8 cellular contexts compared by ENCODE assay signal in the genomic region with DNA sequence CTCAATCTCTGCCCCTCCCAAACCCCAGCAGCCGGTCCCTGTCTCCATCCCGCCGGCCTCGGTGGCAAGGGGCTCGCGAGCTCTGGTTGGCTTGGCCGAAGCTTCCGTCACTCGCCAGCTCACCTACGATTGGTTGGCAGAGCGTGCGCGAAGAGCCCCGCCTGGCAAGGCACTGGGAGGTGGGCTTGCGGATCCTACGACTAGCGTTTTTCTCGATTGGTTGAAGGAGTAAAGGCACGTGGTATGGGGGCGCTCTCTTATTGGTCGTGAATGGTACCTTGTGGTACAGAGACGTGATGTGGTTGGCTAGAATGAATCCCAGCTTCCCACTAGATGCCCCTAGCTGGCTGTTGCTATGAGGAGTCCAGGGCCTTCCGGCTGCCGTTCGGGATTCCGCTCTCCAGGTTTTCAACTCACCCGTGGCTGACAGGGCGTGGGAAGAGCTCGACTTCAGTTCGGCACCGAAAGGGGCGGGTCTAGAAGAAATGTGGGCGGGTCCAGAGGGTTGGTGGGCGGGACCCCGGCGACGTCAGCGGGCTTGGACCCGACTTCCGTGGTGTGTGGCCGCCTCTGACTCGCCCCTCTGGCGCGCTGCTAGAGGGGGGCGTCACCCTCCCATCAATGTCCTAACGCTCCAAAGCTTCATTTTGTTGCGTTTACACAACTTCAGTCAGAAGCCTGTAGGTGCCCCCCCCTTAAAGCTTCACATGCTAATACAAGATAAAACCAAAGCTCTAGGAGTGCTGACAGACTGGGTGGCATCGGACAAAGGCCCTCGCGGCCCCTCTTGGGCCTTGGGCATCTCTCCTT. TPM values are rescaled to one million over a fixed set of nuclear protein-coding genes. Genes with fewer than 3 reads are reported as not detected.
DNase-seq lines count a peak whose midpoint lies in the region; ATAC-seq and TF ChIP-seq lines count a peak whose summit lies in the region.

No MANE protein-coding gene starts in this region.

- no peak overlapping the region for H2BK12ac ChIP-seq in neuronal stem cell (ENCODE audit: low read length)

- DNase-seq in GM04504 (ENCODE audit: low read depth) (peak; percentile 100), NB4 (ENCODE audit: low read depth) (peak; percentile 100), SK-N-DZ (ENCODE audit: low spot score) (peak; percentile 100), neuronal stem cell (ENCODE audit: low spot score) (peak; percentile 100)
- DNase-seq in activated naive CD4-positive, alpha-beta T cell treated with anti-CD3 and anti-CD28 coated beads, Interleukin-2, amount 50 U/mL, for 16 hours = peak; percentile 97

- TF ChIP-seq EP300 in gastroesophageal sphincter (IDR thresholded peaks at IDR 0.05) = no peak

- peak overlapping the region; percentile 98 to 100 (median 100) for H3K27ac ChIP-seq in gastroesophageal sphincter
- peak overlapping the region; percentile 98 for H3K27ac ChIP-seq in neuronal stem cell (replicated peaks; ENCODE audit: low read length)
- H3K27ac ChIP-seq in subcutaneous abdominal adipose tissue (ENCODE audit: low read depth, low read length) = peak overlapping the region; percentile 95

- H2AFZ ChIP-seq in neuronal stem cell (ENCODE audit: low read length) = peak overlapping the region; percentile 87

- no peaks in the 10 kb centered on the region for H3K36me3 ChIP-seq in gastroesophageal sphincter
- peaks cover 1 to 20% of the 10 kb centered on the region in 2 donors for H3K36me3 ChIP-seq in neuronal stem cell (replicated peaks in 1 of 2; ENCODE audit: control insufficient read depth in 2 of 2, insufficient read depth in 2 of 2, low read length in 2 of 2)
- peaks cover 0 to 4% (median 0%) of the 10 kb centered on the region in 5 donors for H3K36me3 ChIP-seq in subcutaneous abdominal adipose tissue (ENCODE audit: control insufficient read depth in 5 of 5, insufficient read depth in 5 of 5, low read length in 5 of 5)

- peak overlapping the region; percentile 75 for H3K4me2 ChIP-seq in neuronal stem cell (ENCODE audit: insufficient read depth, low read length, poor library complexity, severe bottlenecking)

- no peaks in the 10 kb centered on the region for H3K27me3 ChIP-seq in gastroesophageal sphincter
- no peaks in the 10 kb centered on the region for H3K27me3 ChIP-seq in neuronal stem cell (ENCODE audit: control insufficient read depth in 3 of 3, insufficient read depth in 3 of 3, low read depth in 1 of 3, low read length in 3 of 3)
- H3K27me3 ChIP-seq in subcutaneous abdominal adipose tissue (ENCODE audit: control insufficient read depth in 5 of 5, insufficient read depth in 4 of 5, low read length in 5 of 5) = peaks cover 0 to 4% (median 0%) of the 10 kb centered on the region in 5 donors

- H3K9me3 ChIP-seq in gastroesophageal sphincter = no peaks in the 10 kb centered on the region
- no peaks in the 10 kb centered on the region for H3K9me3 ChIP-seq in neuronal stem cell (replicated peaks in 1 of 2; ENCODE audit: control insufficient read depth in 2 of 2, insufficient read depth in 1 of 2, low read depth in 1 of 2, low read length in 2 of 2)
- no peaks in the 10 kb centered on the region for H3K9me3 ChIP-seq in subcutaneous abdominal adipose tissue (ENCODE audit: control insufficient read depth in 5 of 5, low read length in 5 of 5)

- peak overlapping the region; percentile 99 for H2BK5ac ChIP-seq in neuronal stem cell (ENCODE audit: low read length)

- peak; percentile 83 for TF ChIP-seq POLR2A in NB4 (IDR thresholded peaks at IDR 0.05; ENCODE audit: extremely low read depth, insufficient read length)
- TF ChIP-seq POLR2A in gastroesophageal sphincter (IDR thresholded peaks at IDR 0.05) = peak in 1 of 2 donors; percentile 38

- no peak overlapping the region for H4K91ac ChIP-seq in neuronal stem cell (ENCODE audit: low read depth, low read length, poor library complexity)

- peak overlapping the region; percentile 63 for H3K14ac ChIP-seq in neuronal stem cell (ENCODE audit: low read length)

- WGBS in gastroesophageal sphincter (ENCODE audit: low coverage in 1 of 2), 2 donors = 0% methylated on average over 3 to 7 of the region's 50 CpGs
- WGBS in neuronal stem cell (ENCODE audit: extremely low coverage in 2 of 2, insufficient read length in 2 of 2, insufficient replicate concordance in 1 of 2), 2 donors = no CpG with 5 or more reads among the region's 50 CpGs

- H3K23ac ChIP-seq in neuronal stem cell (ENCODE audit: low read depth, low read length, poor library complexity) = peak overlapping the region; percentile 77

- peak overlapping the region; percentile 31 for H2BK15ac ChIP-seq in neuronal stem cell (ENCODE audit: low read length)

- H3K9ac ChIP-seq in neuronal stem cell (ENCODE audit: low read depth, low read length, poor library complexity) = peak overlapping the region; percentile 79
- peak overlapping the region; percentile 84 to 97 (median 88) for H3K9ac ChIP-seq in subcutaneous abdominal adipose tissue (ENCODE audit: low read length in 5 of 5)

- TF ChIP-seq CTCF in NB4 (IDR thresholded peaks at IDR 0.05; ENCODE audit: low read depth, low read length) (no peak), gastroesophageal sphincter (IDR thresholded peaks at IDR 0.05) (no peak)

- H2AK5ac ChIP-seq in neuronal stem cell (ENCODE audit: low read depth, low read length) = peak overlapping the region; percentile 47

- peak overlapping the region; percentile 86 for H3K4me3 ChIP-seq in NB4 (ENCODE audit: low read depth, low read length)
- peak overlapping the region; percentile 79 to 88 for H3K4me3 ChIP-seq in gastroesophageal sphincter
- H3K4me3 ChIP-seq in neuronal stem cell (ENCODE audit: low read length in 2 of 2) = peak overlapping the region; percentile 75 to 88
- peak overlapping the region; percentile 63 to 98 (median 94) for H3K4me3 ChIP-seq in subcutaneous abdominal adipose tissue (ENCODE audit: low read depth in 1 of 5, low read length in 5 of 5)

- H3K4me1 ChIP-seq in gastroesophageal sphincter = peaks cover 0 to 60% (median 2%) of the 10 kb centered on the region in 3 donors
- H3K4me1 ChIP-seq in neuronal stem cell (ENCODE audit: control insufficient read depth in 2 of 2, insufficient read depth in 1 of 2, low read depth in 1 of 2, low read length in 2 of 2) = peaks cover 5% of the 10 kb centered on the region in 2 donors
- peaks cover 5 to 41% (median 34%) of the 10 kb centered on the region in 5 donors for H3K4me1 ChIP-seq in subcutaneous abdominal adipose tissue (ENCODE audit: control insufficient read depth in 5 of 5, insufficient read depth in 5 of 5, low read length in 5 of 5)

- H3K79me1 ChIP-seq in neuronal stem cell (ENCODE audit: low read depth, low read length) = peaks cover 5% of the 10 kb centered on the region

- H2BK120ac ChIP-seq in neuronal stem cell (ENCODE audit: low read depth, low read length) = no peak overlapping the region

- no peak overlapping the region for H3K4ac ChIP-seq in neuronal stem cell (ENCODE audit: low read length)

- ATAC-seq in HG02571 (IDR thresholded peaks at IDR 0.05; ENCODE audit: unreplicated experiment) (peak; percentile 79), gastroesophageal sphincter (peak; percentile 92)

- no peak overlapping the region for H4K8ac ChIP-seq in neuronal stem cell (ENCODE audit: low read depth, low read length)

- H3K18ac ChIP-seq in neuronal stem cell (ENCODE audit: low read length) = peak overlapping the region; percentile 98

RNA-seq across cellular contexts. Expression of a gene that starts 0.8 kb away (rescaled TPM):
- polyA plus RNA-seq in SK-N-DZ (2014; cell fraction: cytosol; rRNA removed) = 36.7 and 40.0 TPM in 2 replicates
- polyA plus RNA-seq in SK-N-DZ (2014; cell fraction: nucleus; rRNA removed) = 17.7 and 18.8 TPM in 2 replicates
- 10 to 100 TPM; 21.1 to 33.5 (median 26.6) TPM for total RNA-seq in gastroesophageal sphincter
- 31.2 TPM for polyA plus RNA-seq in neuronal stem cell (2013, experiment 1 of 2)
- polyA plus RNA-seq in neuronal stem cell (2013, experiment 2 of 2) = 33.0 TPM

Comparison
In these comparisons a context has a peak if more than half of its experiments do, and no peak if none do; other contexts are left out.
1. Peak in every context shown above with its lines: DNase-seq, ATAC-seq, H3K4me3 ChIP-seq and H3K27ac ChIP-seq.